27 cellular contexts compared by ENCODE assay signal in genomic region chr2:313991-314390, GRCh38. TPM values are rescaled to one million over a fixed set of nuclear protein-coding genes. Genes with fewer than 3 reads are reported as not detected.
"Had no signal": no experiment of that assay in that cellular context is flagged by ENCODE, and none has a peak within 500 bp of the region (broad histone marks: within the 10 kb centered on the region; RNA-seq: fewer than 3 reads in every experiment).

No MANE protein-coding gene starts in this region.

- H3K4me2 ChIP-seq: SK-N-SH had no signal

- H3K4me3 ChIP-seq: cardiac muscle cell, Peyer's patch, SJCRH30 had no signal

- ATAC-seq: activated T-cell treated with anti-CD3 and anti-CD28 coated beads, Interleukin-2, amount 50 U/mL, for 72 hours had no signal

- H3K27me3 ChIP-seq: brain microvascular endothelial cell, cardiac muscle cell, Peyer's patch, SJCRH30 had no signal

- H3K9ac ChIP-seq: SK-N-SH had no signal

- H3K27ac ChIP-seq: brain microvascular endothelial cell, cardiac muscle cell, Peyer's patch, RWPE1, SJCRH30, VCaP had no signal

- H3K4me1 ChIP-seq: Peyer's patch had no signal

- H3K9me3 ChIP-seq: Peyer's patch, SJCRH30, SK-N-SH had no signal

- H3K9me2 ChIP-seq: SK-N-SH had no signal

- H3K36me3 ChIP-seq: brain microvascular endothelial cell, cardiac muscle cell, Peyer's patch, SJCRH30 had no signal

- DNase-seq: activated CD4-positive, alpha-beta memory T cell treated with anti-CD3 and anti-CD28 coated beads, Interleukin-2, amount 10 ng/mL, durations not matched to agents 7 days and 5 days; activated CD4-positive, alpha-beta T cell treated with anti-CD3 and anti-CD28 coated beads, Interleukin-2, amount 10 ng/mL, durations not matched to agents 7 days and 5 days; activated CD4-positive, CD25-positive, alpha-beta regulatory T cell; activated gamma-delta T cell treated with Interleukin-2 at 50 U/mL for 16 hours; activated naive CD4-positive, alpha-beta T cell treated with anti-CD3 and anti-CD28 coated beads, Interleukin-2, amount 10 ng/mL, durations not matched to agents 7 days and 5 days; activated naive CD8-positive, alpha-beta T cell treated with anti-CD3 and anti-CD28 coated beads for 36 hours; activated T-cell treated with anti-CD3 and anti-CD28 coated beads, Interleukin-2, amount 50 U/mL, for 72 hours; brain microvascular endothelial cell; cerebellar nuclear complex; KG1; NCI-H1048; NCI-H1436 treated with DMSO at 0.1 percent for 48 hours; NCI-H1930; NCI-H82; OCI-M1; Peyer's patch; Right ventricle myocardium superior; SJCRH30; SK-N-SH; T-helper 1 cell had no signal

RNA-seq across cellular contexts. Expression of gene ALKAL2, which starts 26.1 kb away (rescaled TPM):
- total RNA-seq: activated CD4-positive, alpha-beta memory T cell treated with anti-CD3 and anti-CD28 coated beads, Interleukin-2, amount 10 ng/mL, durations not matched to agents 7 days and 5 days; activated CD4-positive, alpha-beta T cell treated with anti-CD3 and anti-CD28 coated beads, Interleukin-2, amount 10 ng/mL, durations not matched to agents 7 days and 5 days; activated CD8-positive, alpha-beta memory T cell treated with anti-CD3 and anti-CD28 coated beads for 36 hours; activated naive CD8-positive, alpha-beta T cell treated with anti-CD3 and anti-CD28 coated beads for 36 hours; LHCN-M2; M059J; NCI-H460; Right ventricle myocardium superior had no signal
- polyA plus RNA-seq: SK-N-SH had no signal
